In genomic region chr3:141876891-141877561, GRCh38 we compare ENCODE assay signal across 8 cellular contexts. TPM values are rescaled to one million over a fixed set of nuclear protein-coding genes. Genes with fewer than 3 reads are reported as not detected.
DNase-seq lines count a peak whose midpoint lies in the region; ATAC-seq, FAIRE-seq and TF ChIP-seq lines count a peak whose summit lies in the region.

No MANE protein-coding gene starts in this region.

- peak; percentile 28 for ATAC-seq in HG02798 (IDR thresholded peaks at IDR 0.05; ENCODE audit: poor library complexity, unreplicated experiment)

- TF ChIP-seq CTCF in endothelial cell of umbilical vein (IDR thresholded peaks at IDR 0.05; ENCODE audit: extremely low read depth in 1 of 2, insufficient read depth in 1 of 2, low read depth in 1 of 2, low read length in 2 of 2): no peak

- H3K27me3 ChIP-seq in endothelial cell of umbilical vein (ENCODE audit: control insufficient read depth in 2 of 2, insufficient read depth in 2 of 2, low read length in 2 of 2): no peaks in the 10 kb centered on the region

- BruUV-seq in endothelial cell of umbilical vein (replicated peaks; lab: Mats Ljungman, UMichigan): no TSS peak

- TF ChIP-seq POLR2A in endothelial cell of umbilical vein (IDR thresholded peaks at IDR 0.05; ENCODE audit: low read depth, low read length): no peak

- H3K36me3 ChIP-seq in endothelial cell of umbilical vein (ENCODE audit: control insufficient read depth in 2 of 2, extremely low read depth in 1 of 2, insufficient read depth in 2 of 2, low read length in 2 of 2): peaks cover 0 to 4% of the 10 kb centered on the region in 2 experiments

- peak overlapping the region; percentile 65 for H2AFZ ChIP-seq in endothelial cell of umbilical vein (ENCODE audit: low read depth, low read length)

- H3K9me1 ChIP-seq in endothelial cell of umbilical vein (replicated peaks; ENCODE audit: control insufficient read depth, extremely low read depth, insufficient read depth, low read length): no peaks in the 10 kb centered on the region

- peak overlapping the region; percentile 78 for H3K27ac ChIP-seq in endothelial cell of umbilical vein (ENCODE audit: insufficient read depth, low read depth, low read length)

- intact Hi-C loops in endothelial cell of umbilical vein (cut with micrococcal nuclease): loop anchor here (1.0 kb wide), 1 partner anchor 95 kb away; no protein-coding TSS in a partner anchor

- H3K9ac ChIP-seq in endothelial cell of umbilical vein (replicated peaks; ENCODE audit: extremely low read depth, insufficient read depth, low read length): peak overlapping the region; percentile 74

- H3K4me2 ChIP-seq in endothelial cell of umbilical vein (ENCODE audit: insufficient read depth, low read length): peak overlapping the region; percentile 95

- CTCF ChIA-PET in endothelial cell of umbilical vein (lab: Charles Lee): interaction anchor here (0.7 to 2.2 kb wide), 11 partner anchors 18 to 417 kb away, joined by 3 to 23 read pairs (median 4); partner anchors contain the start of gene RNF7

- H3K4me3 ChIP-seq in endothelial cell of umbilical vein (replicated peaks in 1 of 3; ENCODE audit: insufficient read depth in 1 of 3, low read depth in 1 of 3, low read length in 3 of 3): peak overlapping the region; percentile 78 to 98 (median 90)

- dilution Hi-C loops in endothelial cell of umbilical vein (cut with MboI; ENCODE audit: extremely low pct_ligation_motif_present, low sequenced_read_pairs): no loop called here

- H4K20me1 ChIP-seq in endothelial cell of umbilical vein (replicated peaks; ENCODE audit: control insufficient read depth, extremely low read depth, insufficient read depth, low read length): peaks cover 9% of the 10 kb centered on the region

- H3K79me2 ChIP-seq in endothelial cell of umbilical vein (ENCODE audit: control insufficient read depth, insufficient read depth, low read length): peaks cover 53% of the 10 kb centered on the region

- no peak for FAIRE-seq in endothelial cell of umbilical vein (lab: Jason Lieb, UNC)

- POLR2A ChIA-PET in endothelial cell of umbilical vein (lab: Charles Lee): interaction anchor here (0.6 to 1.0 kb wide), 4 partner anchors 16 to 194 kb away, joined by 3 to 5 read pairs (median 4); no protein-coding TSS in a partner anchor

- DNase-seq in NCI-H1436 (lab: John Stamatoyannopoulos, UW): peak; percentile 14
- no peak for DNase-seq in NCI-H1436 treated with DMSO at 0.1 percent for 48 hours (lab: John Stamatoyannopoulos, UW)
- DNase-seq in NCI-H748 treated with DMSO at 0.1 percent for 48 hours (lab: John Stamatoyannopoulos, UW): peak; percentile 14
- peak; percentile 51 for DNase-seq in activated T-cell treated with anti-CD3 and anti-CD28 coated beads for 1 hour (ENCODE audit: low read depth)
- peak; percentile 64 for DNase-seq in endothelial cell of umbilical vein (ENCODE audit: low read depth, low spot score)
- peak; percentile 29 for DNase-seq in mucosa of gallbladder (ENCODE audit: low spot score)
- DNase-seq in stimulated activated CD8-positive, alpha-beta memory T cell treated with anti-CD3 and anti-CD28 coated beads, Interleukin-4, amount 100 ng/mL, for 24 hours (ENCODE audit: low read depth): peak; percentile 58

- H3K9me3 ChIP-seq in endothelial cell of umbilical vein (replicated peaks; ENCODE audit: control insufficient read depth, insufficient read depth, low read length): no peaks in the 10 kb centered on the region

- H3K4me1 ChIP-seq in endothelial cell of umbilical vein (ENCODE audit: control insufficient read depth, extremely low read depth, insufficient read depth, low read length): peaks cover 18% of the 10 kb centered on the region

TF ChIP-seq in endothelial cell of umbilical vein, 7 proteins besides CTCF, POLR2A, EP300 and RAD21:
- no peak for TF ChIP-seq EZH2 (IDR thresholded peaks at IDR 0.05; ENCODE audit: borderline replicate concordance, low read depth, low read length, severe bottlenecking)
- TF ChIP-seq POLR2AphosphoS5 (IDR thresholded peaks at IDR 0.05; ENCODE audit: insufficient read depth, low read depth, low read length): no peak
- no peak for TF ChIP-seq JUN (IDR thresholded peaks at IDR 0.05; ENCODE audit: borderline replicate concordance, insufficient read depth, insufficient read length, low read depth)
- TF ChIP-seq MYC (IDR thresholded peaks at IDR 0.05; ENCODE audit: low read depth, low read length): no peak
- no peak for TF ChIP-seq MAX (IDR thresholded peaks at IDR 0.05; ENCODE audit: insufficient read depth, insufficient read length)
TF ChIP-seq in endothelial cell of umbilical vein: peak in this region for 0.

RNA-seq across cellular contexts. Expression of gene ATP1B3, which starts 0.6 kb away (rescaled TPM):
- total RNA-seq in endothelial cell of umbilical vein (198 and 227 TPM in 2 replicates), mucosa of gallbladder (75.4 TPM)
- 243 and 279 TPM in 2 replicates for polyA plus RNA-seq in endothelial cell of umbilical vein
- polyA plus RNA-seq in endothelial cell of umbilical vein (2011; cell fraction: cytosol; rRNA removed): 222 and 229 TPM in 2 replicates
- polyA plus RNA-seq in endothelial cell of umbilical vein (2011; cell fraction: nucleus; rRNA removed): 125 and 161 TPM in 2 replicates
- 232 and 271 TPM in 2 replicates for polyA plus RNA-seq in endothelial cell of umbilical vein (2012)
- 190 and 197 TPM in 2 replicates for polyA minus RNA-seq in endothelial cell of umbilical vein
- polyA minus RNA-seq in endothelial cell of umbilical vein (2011; cell fraction: cytosol; rRNA and poly(A)+ RNA removed): 202 TPM
- polyA minus RNA-seq in endothelial cell of umbilical vein (2011; cell fraction: nucleus; rRNA and poly(A)+ RNA removed): 48.1 and 57.8 TPM in 2 replicates
